ENCODE assay signal across 22 cellular contexts in genomic region chr16:89525146-89525913, GRCh38. TPM values are rescaled to one million over a fixed set of nuclear protein-coding genes. Genes with fewer than 3 reads are reported as not detected.
DNase-seq lines count a peak whose midpoint lies in the region; ATAC-seq and TF ChIP-seq lines count a peak whose summit lies in the region.
"Had no signal": no experiment of that assay in that cellular context is flagged by ENCODE, and none has a peak within 500 bp of the region (broad histone marks: within the 10 kb centered on the region; RNA-seq: fewer than 3 reads in every experiment).

No MANE protein-coding gene starts in this region.

- H3K4me3 ChIP-seq in GM08714 (ENCODE audit: low read length): peak overlapping the region; percentile 6; the same call in 1 of the 2 replicates
- H3K4me3 ChIP-seq: HAP-1, stomach had no signal

- POLR2A ChIA-PET in activated B cell treated with CpG ODN at 0.5 μM for 24 hours (lab: Charles Lee): no interaction called here

- H3K36me3 Mint-ChIP-seq in activated B cell treated with CpG ODN at 0.5 μM for 24 hours (ENCODE audit: low read depth) (peaks cover 85% of the 10 kb centered on the region), naive B cell (peaks cover 0 to 14% of the 10 kb centered on the region in 2 donors)

- H3K9me3 Mint-ChIP-seq in activated B cell treated with CpG ODN at 0.5 μM for 24 hours (no peaks in the 10 kb centered on the region), naive B cell (no peaks in the 10 kb centered on the region)
- H3K9me3 Mint-ChIP-seq: CD8-positive, alpha-beta memory T cell; effector memory CD8-positive, alpha-beta T cell; T-helper 1 cell treated with Interleukin-12 subunit alpha and Interleukin-12 subunit beta and Interleukin-4 antibody, amounts not matched to agents 30 μg/mL and 1 μg/mL, for 36 hours had no signal

- ATAC-seq in GM21576 (IDR thresholded peaks at IDR 0.05; ENCODE audit: unreplicated experiment): peak; percentile 50
- peak; percentile 31 for ATAC-seq in activated B cell treated with CpG ODN at 0.5 μM for 24 hours (ENCODE audit: low read depth)
- ATAC-seq in naive B cell (ENCODE audit: low read depth in 2 of 2): peak; percentile 70 to 89
- no peak for ATAC-seq in GM18868 (IDR thresholded peaks at IDR 0.05; ENCODE audit: unreplicated experiment)
- ATAC-seq in left colon: no peak
- ATAC-seq: effector memory CD8-positive, alpha-beta T cell had no signal

- DNase-seq in activated B cell treated with CpG ODN at 0.5 μM for 24 hours (no peak), naive B cell (peak; percentile 47), GM13976 (ENCODE audit: low spot score) (no peak), left colon (no peak)
- no peak for DNase-seq in activated CD4-positive, alpha-beta T cell treated with anti-CD3 and anti-CD28 coated beads for 48 hours
- DNase-seq: activated effector memory CD4-positive, alpha-beta T cell treated with anti-CD3 and anti-CD28 coated beads, Interleukin-2, amount 50 U/mL, for 16 hours; amniotic stem cell; CD8-positive, alpha-beta memory T cell; cerebellar nuclear complex; DND-41; effector memory CD8-positive, alpha-beta T cell; hippocampal formation; NCI-H226; NK-92 treated with Interleukin-12 subunit alpha and Interleukin-12 subunit beta, amount 100 ng/mL, for 24 hours; retina; stomach had no signal

- in situ Hi-C loops in GM13976 (cut with MboI; ENCODE audit: low sequenced_read_pairs, unreplicated experiment): no loop called here

- peaks cover 14% of the 10 kb centered on the region for H3K4me1 Mint-ChIP-seq in activated B cell treated with CpG ODN at 0.5 μM for 24 hours
- H3K4me1 Mint-ChIP-seq in naive B cell: peaks cover 6 to 31% (median 8%) of the 10 kb centered on the region in 3 donors

- H3K4me3 Mint-ChIP-seq in activated B cell treated with CpG ODN at 0.5 μM for 24 hours (no peak overlapping the region), naive B cell (peak overlapping the region in 7 of 8 donors; percentile 16 to 80 (median 44))
- H3K4me3 Mint-ChIP-seq: CD8-positive, alpha-beta memory T cell; effector memory CD8-positive, alpha-beta T cell; T-helper 1 cell treated with Interleukin-12 subunit alpha and Interleukin-12 subunit beta and Interleukin-4 antibody, amounts not matched to agents 30 μg/mL and 1 μg/mL, for 36 hours had no signal

- intact Hi-C loops in activated B cell treated with CpG ODN at 0.5 μM for 24 hours (cut with micrococcal nuclease) (no loop called here), left colon (cut with DNase I, micrococcal nuclease) (no loop called here)

- TF ChIP-seq CTCF in activated B cell treated with CpG ODN at 0.5 μM for 24 hours (IDR thresholded peaks at IDR 0.05): no peak
- no peak for TF ChIP-seq CTCF in GM13976 (IDR thresholded peaks at IDR 0.05; ENCODE audit: borderline replicate concordance, control extremely low read depth, extremely low read depth, insufficient read depth, missing control alignments)

- H3K27me3 Mint-ChIP-seq in activated B cell treated with CpG ODN at 0.5 μM for 24 hours (no peaks in the 10 kb centered on the region), naive B cell (no peaks in the 10 kb centered on the region)
- H3K27me3 Mint-ChIP-seq: CD8-positive, alpha-beta memory T cell; effector memory CD8-positive, alpha-beta T cell had no signal

- CTCF ChIA-PET in activated B cell treated with CpG ODN at 0.5 μM for 24 hours (lab: Charles Lee): no interaction called here

- H3K27ac Mint-ChIP-seq in activated B cell treated with CpG ODN at 0.5 μM for 24 hours (no peak overlapping the region), naive B cell (peak overlapping the region in 5 of 6 donors; percentile 58 to 96 (median 90))
- H3K27ac Mint-ChIP-seq: effector memory CD8-positive, alpha-beta T cell; T-helper 1 cell treated with Interleukin-12 subunit alpha and Interleukin-12 subunit beta and Interleukin-4 antibody, amounts not matched to agents 30 μg/mL and 1 μg/mL, for 36 hours had no signal

RNA-seq across cellular contexts. Expression of gene SPG7, which starts 17.1 kb away (rescaled TPM):
- total RNA-seq in activated B cell treated with CpG ODN at 0.5 μM for 24 hours: 84.7 and 102 TPM in 2 replicates
- 10 to 100 TPM; 34.8 to 54.1 (median 40.0) TPM for polyA plus RNA-seq in naive B cell (ENCODE audit: low read depth in 6 of 6)
- total RNA-seq in left colon: 100 to 1,000 TPM; 106 to 146 TPM

RNA-seq across cellular contexts. Expression of gene ANKRD11, which starts 35.0 kb away (rescaled TPM):
- total RNA-seq in activated B cell treated with CpG ODN at 0.5 μM for 24 hours: 216 and 243 TPM in 2 replicates
- 10 to 100 TPM in 3 of 6 donors, 1 to 10 TPM in 2, under 1 TPM in 1; 0.78 to 24.8 (median 10.1) TPM for polyA plus RNA-seq in naive B cell (ENCODE audit: low read depth in 6 of 6)
- total RNA-seq in left colon: 100 to 1,000 TPM in 1 of 2 donors, 10 to 100 TPM in 1; 82.5 to 135 TPM

RNA-seq across cellular contexts. Expression of gene RPL13, which starts 35.2 kb away (rescaled TPM):
- total RNA-seq in activated B cell treated with CpG ODN at 0.5 μM for 24 hours (3,566 and 4,063 TPM in 2 replicates), left colon (1,000 to 10,000 TPM; 1,613 to 1,684 TPM)
- polyA plus RNA-seq in naive B cell (ENCODE audit: low read depth in 6 of 6): 1,000 to 10,000 TPM; 3,620 to 5,980 (median 5,028) TPM

RNA-seq across cellular contexts. Expression of gene CPNE7, which starts 50.2 kb away (rescaled TPM):
- 2.0 and 2.7 TPM in 2 replicates for total RNA-seq in activated B cell treated with CpG ODN at 0.5 μM for 24 hours
- polyA plus RNA-seq in naive B cell (ENCODE audit: low read depth in 6 of 6): not detected
- under 1 TPM; 0.73 to 0.92 TPM for total RNA-seq in left colon
- total RNA-seq: urinary bladder had no signal

Comparison
In these comparisons a context has a peak if more than half of its experiments do, and no peak if none do; other contexts are left out.
1. ATAC-seq: peak in GM21576 (single experiment), activated B cell treated with CpG ODN at 0.5 μM for 24 hours (single experiment) and naive B cell (2 of 2); none in GM18868 (single experiment) and left colon (single experiment).